Comparison of ENCODE assay signal across 11 cellular contexts in genomic region chr19:47122359-47123335, GRCh38. TPM values are rescaled to one million over a fixed set of nuclear protein-coding genes. Genes with fewer than 3 reads are reported as not detected.
DNase-seq lines count a peak whose midpoint lies in the region; ATAC-seq and TF ChIP-seq lines count a peak whose summit lies in the region.
"Had no signal": no experiment of that assay in that cellular context is flagged by ENCODE, and none has a peak within 500 bp of the region (broad histone marks: within the 10 kb centered on the region; RNA-seq: fewer than 3 reads in every experiment).

No MANE protein-coding gene starts in this region.

- POLR2A ChIA-PET in CD4-positive, alpha-beta memory T cell (lab: Charles Lee; ENCODE audit: partially characterized antibody) = interaction anchor here (1.3 to 2.9 kb wide), 2 partner anchors 10 to 267 kb away, joined by 3 to 18 read pairs; partner anchors contain the start of gene ZC3H4

- no peaks in the 10 kb centered on the region for H3K9me3 ChIP-seq in esophagus muscularis mucosa
- no peaks in the 10 kb centered on the region for H3K9me3 ChIP-seq in osteoblast (ENCODE audit: low read depth, low read length)
- H3K9me3 ChIP-seq in CD4-positive, alpha-beta memory T cell (ENCODE audit: control insufficient read depth in 1 of 2, low read length in 2 of 2) = no peaks in the 10 kb centered on the region
- H3K9me3 ChIP-seq: gastrocnemius medialis had no signal

- H3K79me2 ChIP-seq in osteoblast (ENCODE audit: insufficient read depth, low read length) = no peaks in the 10 kb centered on the region

- TF ChIP-seq EP300 in esophagus muscularis mucosa (IDR thresholded peaks at IDR 0.05) = no peak

- peak overlapping the region; percentile 5 for H2AFZ ChIP-seq in osteoblast (ENCODE audit: low read length)

- CTCF ChIA-PET in CD4-positive, alpha-beta memory T cell (lab: Charles Lee; ENCODE audit: partially characterized antibody) = interaction anchor here (0.6 to 6.4 kb wide), 9 partner anchors 9 to 109 kb away, joined by 3 to 108 read pairs (median 4); partner anchors contain the start of gene ZC3H4

- H3K4me2 ChIP-seq in osteoblast (ENCODE audit: insufficient read depth, low read length) = peak overlapping the region; percentile 41

- H3K4me3 Mint-ChIP-seq in natural killer cell = no peak overlapping the region
- H3K4me3 Mint-ChIP-seq in CD4-positive, alpha-beta memory T cell = no peak overlapping the region

- intact Hi-C loops in esophagus muscularis mucosa (cut with DNase I) = no loop called here
- intact Hi-C loops in natural killer cell (cut with micrococcal nuclease) = no loop called here
- intact Hi-C loops in CD4-positive, alpha-beta memory T cell (cut with micrococcal nuclease) = no loop called here

- whole genome bisulfite sequencing in esophagus muscularis mucosa = 79% methylated on average over 14 of the region's 14 CpGs

- no peak for TF ChIP-seq POLR2A in esophagus muscularis mucosa (IDR thresholded peaks at IDR 0.05; ENCODE audit: low read depth)

- H3K4me3 ChIP-seq in esophagus muscularis mucosa = no peak overlapping the region
- no peak overlapping the region for H3K4me3 ChIP-seq in osteoblast (ENCODE audit: insufficient read depth, low read length)
- no peak overlapping the region for H3K4me3 ChIP-seq in CD4-positive, alpha-beta memory T cell (ENCODE audit: low read length in 2 of 2)
- H3K4me3 ChIP-seq: gastrocnemius medialis had no signal

- H3K4me1 ChIP-seq in esophagus muscularis mucosa = peaks cover 4 to 30% (median 25%) of the 10 kb centered on the region in 4 donors
- H3K4me1 ChIP-seq in osteoblast (ENCODE audit: insufficient read depth, low read length) = peaks cover 16% of the 10 kb centered on the region
- H3K4me1 ChIP-seq in CD4-positive, alpha-beta memory T cell (ENCODE audit: insufficient read depth, low read length) = no peaks in the 10 kb centered on the region

- no peaks in the 10 kb centered on the region for H3K9me3 Mint-ChIP-seq in natural killer cell
- no peaks in the 10 kb centered on the region for H3K9me3 Mint-ChIP-seq in CD4-positive, alpha-beta memory T cell

- no peaks in the 10 kb centered on the region for H3K27me3 ChIP-seq in esophagus muscularis mucosa
- no peaks in the 10 kb centered on the region for H3K27me3 ChIP-seq in osteoblast (ENCODE audit: insufficient read depth, low read length)
- no peaks in the 10 kb centered on the region for H3K27me3 ChIP-seq in CD4-positive, alpha-beta memory T cell (ENCODE audit: insufficient read depth, low read length)
- H3K27me3 ChIP-seq: gastrocnemius medialis had no signal

- H4K20me1 ChIP-seq in osteoblast (ENCODE audit: insufficient read depth, low read length) = no peaks in the 10 kb centered on the region

- no peaks in the 10 kb centered on the region for H3K27me3 Mint-ChIP-seq in natural killer cell (ENCODE audit: low read depth in 2 of 2)
- H3K27me3 Mint-ChIP-seq in CD4-positive, alpha-beta memory T cell = no peaks in the 10 kb centered on the region

- TF ChIP-seq CTCF in esophagus muscularis mucosa (IDR thresholded peaks at IDR 0.05) (no peak), osteoblast (IDR thresholded peaks at IDR 0.05; ENCODE audit: extremely low read depth, low read depth, low read length) (no peak), natural killer cell (IDR thresholded peaks at IDR 0.05) (no peak)

- no peak for ATAC-seq in natural killer cell
- no peak for ATAC-seq in left lobe of liver
- ATAC-seq: gastrocnemius medialis had no signal

- peak overlapping the region; percentile 30 to 46 (median 36) for H3K27ac ChIP-seq in esophagus muscularis mucosa (replicated peaks in 1 of 4)
- peak overlapping the region; percentile 40 for H3K27ac ChIP-seq in osteoblast (ENCODE audit: low read depth, low read length)
- no peak overlapping the region for H3K27ac ChIP-seq in CD4-positive, alpha-beta memory T cell (ENCODE audit: low read depth, low read length)
- H3K27ac ChIP-seq: gastrocnemius medialis had no signal

- no peaks in the 10 kb centered on the region for H3K4me1 Mint-ChIP-seq in natural killer cell
- peaks cover 3 to 6% (median 6%) of the 10 kb centered on the region in 4 donors for H3K4me1 Mint-ChIP-seq in CD4-positive, alpha-beta memory T cell

- no peaks in the 10 kb centered on the region for H3K36me3 Mint-ChIP-seq in natural killer cell
- H3K36me3 Mint-ChIP-seq in CD4-positive, alpha-beta memory T cell = no peaks in the 10 kb centered on the region

- peak; percentile 58 for DNase-seq in GM03348 (ENCODE audit: low spot score)
- DNase-seq in RPMI7951 (ENCODE audit: low read depth) = peak; percentile 68
- no peak for DNase-seq in esophagus muscularis mucosa (ENCODE audit: extremely low spot score)
- peak; percentile 85 for DNase-seq in osteoblast (ENCODE audit: insufficient read length, low spot score, missing footprints)
- DNase-seq in natural killer cell = no peak
- no peak for DNase-seq in left lobe of liver (ENCODE audit: low spot score)
- no peak for DNase-seq in nucleus accumbens (lab: John Stamatoyannopoulos, UW)
- DNase-seq in CD4-positive, alpha-beta memory T cell = no peak
- DNase-seq: gastrocnemius medialis, NCI-H1417 treated with DMSO at 0.1 percent for 48 hours, T1000 had no signal

- H3K36me3 ChIP-seq in esophagus muscularis mucosa (no peaks in the 10 kb centered on the region), osteoblast (ENCODE audit: insufficient read depth, low read length) (no peaks in the 10 kb centered on the region)
- H3K36me3 ChIP-seq in CD4-positive, alpha-beta memory T cell (ENCODE audit: insufficient read depth, low read length) = no peaks in the 10 kb centered on the region
- H3K36me3 ChIP-seq: gastrocnemius medialis had no signal

- no peak overlapping the region for H3K27ac Mint-ChIP-seq in natural killer cell
- no peak overlapping the region for H3K27ac Mint-ChIP-seq in CD4-positive, alpha-beta memory T cell

RNA-seq across cellular contexts. Expression of gene SAE1, which starts 8.0 kb away (rescaled TPM):
- 251 and 272 TPM in 2 replicates for total RNA-seq in RPMI7951 (2014; rRNA removed; shearing (Covaris generic))
- total RNA-seq in esophagus muscularis mucosa (100 to 1,000 TPM; 130 to 143 (median 136) TPM), osteoblast (99.9 and 105 TPM in 2 replicates), natural killer cell (10 to 100 TPM; 42.5 to 49.3 (median 46.0) TPM), left lobe of liver (22.0 TPM)
- total RNA-seq in CD4-positive, alpha-beta memory T cell = 10 to 100 TPM; 35.3 to 36.0 TPM
- polyA plus RNA-seq in CD4-positive, alpha-beta memory T cell = 100 to 1,000 TPM; 107 to 182 TPM

RNA-seq across cellular contexts. Expression of gene ZC3H4, which starts 9.1 kb away (rescaled TPM):
- 6.7 and 7.4 TPM in 2 replicates for total RNA-seq in RPMI7951 (2014; rRNA removed; shearing (Covaris generic))
- total RNA-seq in esophagus muscularis mucosa (10 to 100 TPM; 26.2 to 34.7 (median 30.2) TPM), osteoblast (10.9 and 14.1 TPM in 2 replicates), natural killer cell (10 to 100 TPM; 71.2 to 75.3 (median 73.3) TPM), left lobe of liver (18.5 TPM)
- total RNA-seq in CD4-positive, alpha-beta memory T cell = 10 to 100 TPM; 74.8 to 75.7 TPM
- polyA plus RNA-seq in CD4-positive, alpha-beta memory T cell = 1 to 10 TPM in 1 of 2 donors, under 1 TPM in 1; 0.33 to 3.4 TPM

Comparison
In these comparisons a context has a peak if more than half of its experiments do, and no peak if none do; other contexts are left out.
1. DNase-seq: peak in GM03348 (single experiment), RPMI7951 (single experiment) and osteoblast (single experiment); none in esophagus muscularis mucosa (single experiment), natural killer cell (single experiment), left lobe of liver (single experiment), nucleus accumbens (0 of 56) and CD4-positive, alpha-beta memory T cell (0 of 5).